15 cellular contexts compared by ENCODE assay signal in the genomic region with DNA sequence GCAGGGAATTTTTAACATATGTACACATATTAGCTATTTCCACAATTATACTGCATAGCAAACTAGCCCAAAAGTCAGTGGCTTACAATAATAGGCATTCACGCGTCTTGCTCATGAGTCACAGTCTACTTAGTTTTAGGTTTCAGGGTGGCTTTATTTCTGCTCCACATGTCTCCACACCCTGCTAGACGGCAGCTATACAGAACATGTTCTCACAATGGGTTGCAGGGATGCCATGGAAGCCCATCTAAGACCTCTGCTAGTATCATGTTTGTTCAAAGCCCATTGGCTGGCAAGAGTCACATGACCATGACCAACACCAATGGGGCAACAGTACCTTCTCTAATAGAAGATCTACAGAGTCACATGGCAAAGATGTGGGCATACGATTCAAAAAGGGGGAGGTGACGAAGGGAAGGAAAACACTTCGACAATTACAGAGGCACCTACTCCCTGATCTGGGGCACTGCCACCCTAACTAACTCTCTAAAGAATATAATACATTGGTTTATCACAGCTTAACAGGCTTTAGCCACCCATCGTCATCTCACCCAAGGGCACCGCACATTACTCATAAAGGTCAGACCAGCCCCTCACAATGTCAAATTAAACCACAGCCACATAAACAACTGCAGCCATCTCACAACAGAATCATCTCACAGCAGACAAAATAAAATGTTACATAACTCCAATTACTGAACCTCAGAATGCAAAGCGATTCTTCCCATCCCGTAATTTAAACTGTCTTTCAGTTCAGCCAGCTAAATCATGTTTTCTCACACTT.
DNase-seq lines count a peak whose midpoint lies in the region; ATAC-seq and TF ChIP-seq lines count a peak whose summit lies in the region.
"Had no signal": no experiment of that assay in that cellular context is flagged by ENCODE, and none has a peak within 500 bp of the region (broad histone marks: within the 10 kb centered on the region; RNA-seq: fewer than 3 reads in every experiment).

No MANE protein-coding gene starts in this region.

- H3K27me3 ChIP-seq in smooth muscle cell (ENCODE audit: low read depth) = no peaks in the 10 kb centered on the region
- H3K27me3 ChIP-seq in gastroesophageal sphincter = no peaks in the 10 kb centered on the region
- no peaks in the 10 kb centered on the region for H3K27me3 ChIP-seq in CD8-positive, alpha-beta T cell (ENCODE audit: insufficient read depth, low read length)

- H4K20me1 ChIP-seq in smooth muscle cell (ENCODE audit: low read depth) = no peaks in the 10 kb centered on the region

- H3K36me3 ChIP-seq in smooth muscle cell (ENCODE audit: low read depth) (no peaks in the 10 kb centered on the region), gastroesophageal sphincter (no peaks in the 10 kb centered on the region), mucosa of descending colon (ENCODE audit: low read depth) (no peaks in the 10 kb centered on the region)
- H3K36me3 ChIP-seq in CD8-positive, alpha-beta T cell (ENCODE audit: insufficient read depth, low read length) = no peaks in the 10 kb centered on the region

- POLR2A ChIA-PET in CD8-positive, alpha-beta T cell (lab: Charles Lee) = interaction anchor here (0.7 kb wide), 1 partner anchor 10 kb away, joined by 3 read pairs; no protein-coding TSS in a partner anchor

- DNase-seq in amniotic epithelial cell (ENCODE audit: low read depth) = peak; percentile 70
- DNase-seq in fibroblast of mammary gland (ENCODE audit: low read depth) = peak; percentile 76
- no peak for DNase-seq in smooth muscle cell (lab: John Stamatoyannopoulos, UW; ENCODE audit: unreplicated experiment)
- DNase-seq in mucosa of descending colon = no peak
- DNase-seq in CD8-positive, alpha-beta T cell = no peak
- DNase-seq: EL, Karpas-422, NCI-H187, NCI-H510A had no signal

- TF ChIP-seq EP300 in Ishikawa (IDR thresholded peaks at IDR 0.05; ENCODE audit: borderline replicate concordance) (peak; percentile 41; the same call in 1 of the 2 replicates), gastroesophageal sphincter (IDR thresholded peaks at IDR 0.05) (no peak)

- no peaks in the 10 kb centered on the region for H3K9me3 Mint-ChIP-seq in CD8-positive, alpha-beta T cell

- H3K4me1 ChIP-seq in smooth muscle cell (ENCODE audit: low read depth) = peaks cover 51% of the 10 kb centered on the region
- no peaks in the 10 kb centered on the region for H3K4me1 ChIP-seq in gastroesophageal sphincter
- H3K4me1 ChIP-seq in mucosa of descending colon (ENCODE audit: low read depth) = no peaks in the 10 kb centered on the region
- no peaks in the 10 kb centered on the region for H3K4me1 ChIP-seq in CD8-positive, alpha-beta T cell (ENCODE audit: insufficient read depth, low read length)

- H3K4me3 Mint-ChIP-seq in CD8-positive, alpha-beta T cell = no peak overlapping the region
- H3K4me3 Mint-ChIP-seq: central memory CD8-positive, alpha-beta T cell had no signal

- peak overlapping the region; percentile 78 for H3K4me2 ChIP-seq in smooth muscle cell

- TF ChIP-seq POLR2A in gastroesophageal sphincter (IDR thresholded peaks at IDR 0.05) = no peak

- ATAC-seq in gastroesophageal sphincter (no peak), mucosa of descending colon (no peak), GM21381 (IDR thresholded peaks at IDR 0.05; ENCODE audit: unreplicated experiment) (no peak)
- ATAC-seq in CD8-positive, alpha-beta T cell = no peak

- CTCF ChIA-PET in CD8-positive, alpha-beta T cell (lab: Charles Lee) = no interaction called here

- H3K9ac ChIP-seq in smooth muscle cell (ENCODE audit: low read depth) = no peak overlapping the region

- no peaks in the 10 kb centered on the region for H3K9me3 ChIP-seq in smooth muscle cell (replicated peaks; ENCODE audit: low read depth)
- no peaks in the 10 kb centered on the region for H3K9me3 ChIP-seq in gastroesophageal sphincter
- H3K9me3 ChIP-seq in mucosa of descending colon = no peaks in the 10 kb centered on the region
- no peaks in the 10 kb centered on the region for H3K9me3 ChIP-seq in CD8-positive, alpha-beta T cell (ENCODE audit: low read length)

- H3K27ac ChIP-seq in smooth muscle cell (ENCODE audit: low read depth) (peak overlapping the region; percentile 84), gastroesophageal sphincter (no peak overlapping the region)
- H3K27ac ChIP-seq in CD8-positive, alpha-beta T cell (ENCODE audit: low read depth, low read length) = no peak overlapping the region
- H3K27ac ChIP-seq: HL-60 had no signal

- intact Hi-C loops in mucosa of descending colon (cut with DNase I, micrococcal nuclease) = no loop called here
- intact Hi-C loops in CD8-positive, alpha-beta T cell (cut with DNase I, micrococcal nuclease) = no loop called here

- no peaks in the 10 kb centered on the region for H3K4me1 Mint-ChIP-seq in CD8-positive, alpha-beta T cell (ENCODE audit: low read depth)
- H3K4me1 Mint-ChIP-seq: central memory CD8-positive, alpha-beta T cell had no signal

- no peaks in the 10 kb centered on the region for H3K79me2 ChIP-seq in smooth muscle cell (ENCODE audit: low read depth)

- H3K36me3 Mint-ChIP-seq in CD8-positive, alpha-beta T cell = no peaks in the 10 kb centered on the region

- H2AFZ ChIP-seq in smooth muscle cell (ENCODE audit: low read depth) = no peak overlapping the region

- no peak for TF ChIP-seq RAD21 in Ishikawa (IDR thresholded peaks at IDR 0.05; ENCODE audit: low read depth)

- H3K4me3 ChIP-seq in fibroblast of mammary gland (ENCODE audit: control insufficient read depth, low read depth, low read length) (no peak overlapping the region), smooth muscle cell (no peak overlapping the region), gastroesophageal sphincter (no peak overlapping the region), mucosa of descending colon (no peak overlapping the region)
- H3K4me3 ChIP-seq in CD8-positive, alpha-beta T cell (ENCODE audit: low read depth, low read length) = no peak overlapping the region

- H3K27ac Mint-ChIP-seq in CD8-positive, alpha-beta T cell = no peak overlapping the region
- H3K27ac Mint-ChIP-seq: progenitor cell of endocrine pancreas had no signal

- WGBS in smooth muscle cell (ENCODE audit: low lambda C conversion rate) = 42% methylated on average over 10 of the region's 10 CpGs
- 93% methylated on average over 7 to 10 of the region's 10 CpGs for WGBS in gastroesophageal sphincter (ENCODE audit: low coverage in 1 of 2), 2 donors

- TF ChIP-seq CTCF in fibroblast of mammary gland (conservative IDR thresholded peaks at IDR 0.05; ENCODE audit: control insufficient read depth, insufficient read depth, low read depth, low read length) = no peak
- no peak for TF ChIP-seq CTCF in smooth muscle cell (IDR thresholded peaks at IDR 0.05; ENCODE audit: borderline replicate concordance, insufficient read depth, poor library complexity, severe bottlenecking)
- no peak for TF ChIP-seq CTCF in gastroesophageal sphincter (IDR thresholded peaks at IDR 0.05)
- no peak for TF ChIP-seq CTCF in mucosa of descending colon (IDR thresholded peaks at IDR 0.05)
- TF ChIP-seq CTCF in CD8-positive, alpha-beta T cell (IDR thresholded peaks at IDR 0.05) = no peak

- no peaks in the 10 kb centered on the region for H3K27me3 Mint-ChIP-seq in CD8-positive, alpha-beta T cell (ENCODE audit: low read depth)
- H3K27me3 Mint-ChIP-seq: progenitor cell of endocrine pancreas had no signal

- H3F3A ChIP-seq in smooth muscle cell (ENCODE audit: low read depth) = peaks cover 10% of the 10 kb centered on the region

TF ChIP-seq in Ishikawa, 13 proteins besides CTCF, POLR2A, EP300 and RAD21:
- TF ChIP-seq TCF12 (IDR thresholded peaks at IDR 0.05; ENCODE audit: low read depth) (no peak), TEAD4 (IDR thresholded peaks at IDR 0.05) (peak; percentile 53; the same call in 1 of the 2 replicates), ZBTB7A (IDR thresholded peaks at IDR 0.05; ENCODE audit: low read depth) (no peak), YY1 (IDR thresholded peaks at IDR 0.05; ENCODE audit: low read depth) (no peak)
- TF ChIP-seq, protein P1, sequence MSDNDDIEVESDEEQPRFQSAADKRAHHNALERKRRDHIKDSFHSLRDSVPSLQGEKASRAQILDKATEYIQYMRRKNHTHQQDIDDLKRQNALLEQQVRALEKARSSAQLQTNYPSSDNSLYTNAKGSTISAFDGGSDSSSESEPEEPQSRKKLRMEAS (IDR thresholded peaks at IDR 0.05) = peak; percentile 36; the same call in 1 of the 2 replicates
- TF ChIP-seq, protein P2, sequence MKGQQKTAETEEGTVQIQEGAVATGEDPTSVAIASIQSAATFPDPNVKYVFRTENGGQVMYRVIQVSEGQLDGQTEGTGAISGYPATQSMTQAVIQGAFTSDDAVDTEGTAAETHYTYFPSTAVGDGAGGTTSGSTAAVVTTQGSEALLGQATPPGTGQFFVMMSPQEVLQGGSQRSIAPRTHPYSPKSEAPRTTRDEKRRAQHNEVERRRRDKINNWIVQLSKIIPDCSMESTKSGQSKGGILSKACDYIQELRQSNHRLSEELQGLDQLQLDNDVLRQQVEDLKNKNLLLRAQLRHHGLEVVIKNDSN (IDR thresholded peaks at IDR 0.05) = peak; percentile 82

Comparison
In these comparisons a context has a peak if more than half of its experiments do, and no peak if none do; other contexts are left out.
1. DNase-seq: peak in amniotic epithelial cell (single experiment) and fibroblast of mammary gland (single experiment); none in smooth muscle cell (single experiment), mucosa of descending colon (0 of 3) and CD8-positive, alpha-beta T cell (0 of 7).